18 cellular contexts compared by ENCODE assay signal in the genomic region with DNA sequence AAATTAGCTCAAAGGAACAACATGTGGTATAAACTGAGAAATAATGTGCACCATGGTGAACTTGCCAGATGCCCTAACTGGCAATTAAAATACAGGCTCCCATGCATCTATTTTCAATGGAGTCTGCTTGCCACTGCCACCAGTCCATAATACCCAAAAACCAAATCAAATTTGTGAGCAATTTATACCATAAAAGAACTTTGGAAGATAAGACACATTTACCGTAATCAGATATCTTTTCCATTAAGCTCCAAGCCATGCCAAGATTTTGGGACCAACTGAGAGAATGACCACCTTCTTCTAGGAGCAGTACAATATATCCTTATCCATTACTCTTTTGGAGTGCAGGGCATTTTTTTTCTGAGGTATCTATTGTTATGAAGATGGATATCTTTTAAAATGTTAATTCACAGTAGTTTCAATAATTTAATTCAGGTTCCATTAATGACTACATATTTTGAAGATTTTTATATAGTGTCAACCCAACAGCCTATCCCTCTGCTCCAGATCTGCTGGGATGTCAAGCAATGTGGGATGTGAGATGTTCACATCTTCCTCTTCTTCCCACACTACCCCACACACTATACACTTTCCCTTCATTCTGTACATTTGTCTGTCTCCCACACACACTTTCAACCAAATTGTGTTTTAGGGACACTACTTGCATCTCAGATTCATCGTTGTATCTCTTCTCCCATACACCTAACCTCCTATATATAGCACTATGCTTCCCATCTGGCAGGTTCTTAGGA. TPM values are rescaled to one million over a fixed set of nuclear protein-coding genes. Genes with fewer than 3 reads are reported as not detected.
DNase-seq lines count a peak whose midpoint lies in the region; ATAC-seq and FAIRE-seq lines count a peak whose summit lies in the region.
"Had no signal": no experiment of that assay in that cellular context is flagged by ENCODE, and none has a peak within 500 bp of the region (broad histone marks: within the 10 kb centered on the region; RNA-seq: fewer than 3 reads in every experiment).

No MANE protein-coding gene starts in this region.

- ATAC-seq in GM21717 (IDR thresholded peaks at IDR 0.05; ENCODE audit: unreplicated experiment) = no peak

- no peak overlapping the region for H3K27ac Mint-ChIP-seq in activated CD4-positive, alpha-beta T cell treated with anti-CD3 and anti-CD28 coated beads, Interleukin-2, amount 10 ng/mL, durations not matched to agents 24 days and 14 days
- H3K27ac Mint-ChIP-seq: CD4-positive, alpha-beta T cell; H9; IgD-negative memory B cell had no signal

- peaks cover 1% of the 10 kb centered on the region for H3K36me3 Mint-ChIP-seq in activated CD4-positive, alpha-beta T cell treated with anti-CD3 and anti-CD28 coated beads, Interleukin-2, amount 10 ng/mL, durations not matched to agents 24 days and 14 days (ENCODE audit: low read depth)
- H3K36me3 Mint-ChIP-seq: IgD-negative memory B cell had no signal

- H3K4me1 Mint-ChIP-seq in activated CD4-positive, alpha-beta T cell treated with anti-CD3 and anti-CD28 coated beads, Interleukin-2, amount 10 ng/mL, durations not matched to agents 24 days and 14 days = no peaks in the 10 kb centered on the region
- H3K4me1 Mint-ChIP-seq: IgD-negative memory B cell had no signal

- H3K4me3 Mint-ChIP-seq in activated CD4-positive, alpha-beta T cell treated with anti-CD3 and anti-CD28 coated beads, Interleukin-2, amount 10 ng/mL, durations not matched to agents 24 days and 14 days = no peak overlapping the region
- H3K4me3 Mint-ChIP-seq: CD4-positive, alpha-beta T cell; H9; IgD-negative memory B cell had no signal

- FAIRE-seq in RCC 7860 (lab: Jason Lieb, UNC) = no peak
- FAIRE-seq: G401.6 had no signal

- DNase-seq in activated CD4-positive, alpha-beta T cell treated with anti-CD3 and anti-CD28 coated beads, Interleukin-2, amount 10 ng/mL, durations not matched to agents 24 days and 14 days = peak; percentile 37
- DNase-seq in activated CD4-positive, alpha-beta T cell treated with anti-CD3 and anti-CD28 coated beads for 4 hours = no peak
- DNase-seq in SK-N-DZ (ENCODE audit: low spot score) = peak; percentile 99
- DNase-seq in middle frontal gyrus (ENCODE audit: extremely low spot score, low spot score) = peak; percentile 29
- no peak for DNase-seq in stimulated activated CD4-positive, alpha-beta T cell treated with anti-CD3 and anti-CD28 coated beads, Interleukin-4, amount 100 ng/mL, for 1 hour
- no peak for DNase-seq in RCC 7860 (ENCODE audit: low spot score)
- DNase-seq: ACHN; C1 segment of cervical spinal cord; Calu3; CD4-positive, alpha-beta T cell; DMS153; DMS79 treated with DMSO at 0.1 percent for 48 hours; EL; H9; KG1 had no signal

- H3K9me3 Mint-ChIP-seq in activated CD4-positive, alpha-beta T cell treated with anti-CD3 and anti-CD28 coated beads, Interleukin-2, amount 10 ng/mL, durations not matched to agents 24 days and 14 days = no peaks in the 10 kb centered on the region
- H3K9me3 Mint-ChIP-seq: CD4-positive, alpha-beta T cell; H9; IgD-negative memory B cell had no signal

- intact Hi-C loops in activated CD4-positive, alpha-beta T cell treated with anti-CD3 and anti-CD28 coated beads, Interleukin-2, amount 10 ng/mL, durations not matched to agents 24 days and 14 days (cut with micrococcal nuclease) = no loop called here

- no peaks in the 10 kb centered on the region for H3K27me3 Mint-ChIP-seq in activated CD4-positive, alpha-beta T cell treated with anti-CD3 and anti-CD28 coated beads, Interleukin-2, amount 10 ng/mL, durations not matched to agents 24 days and 14 days
- H3K27me3 Mint-ChIP-seq: CD4-positive, alpha-beta T cell; IgD-negative memory B cell had no signal

RNA-seq across cellular contexts. Expression of a gene that starts 53.3 kb away (rescaled TPM):
- total RNA-seq in activated CD4-positive, alpha-beta T cell treated with anti-CD3 and anti-CD28 coated beads, Interleukin-2, amount 10 ng/mL, durations not matched to agents 24 days and 14 days = 28.1 and 29.5 TPM in 2 replicates
- polyA plus RNA-seq in SK-N-DZ (2014; cell fraction: cytosol; rRNA removed) = 239 and 265 TPM in 2 replicates
- polyA plus RNA-seq in SK-N-DZ (2014; cell fraction: nucleus; rRNA removed) = 304 and 383 TPM in 2 replicates

Comparison
In these comparisons a context has a peak if more than half of its experiments do, and no peak if none do; other contexts are left out.
1. DNase-seq: peak in activated CD4-positive, alpha-beta T cell treated with anti-CD3 and anti-CD28 coated beads, Interleukin-2, amount 10 ng/mL, durations not matched to agents 24 days and 14 days (single experiment), SK-N-DZ (single experiment) and middle frontal gyrus (single experiment); none in activated CD4-positive, alpha-beta T cell treated with anti-CD3 and anti-CD28 coated beads for 4 hours (0 of 2), stimulated activated CD4-positive, alpha-beta T cell treated with anti-CD3 and anti-CD28 coated beads, Interleukin-4, amount 100 ng/mL, for 1 hour (single experiment) and RCC 7860 (single experiment).